Comparison of ENCODE assay signal across 12 cellular contexts in genomic region chr20:11235058-11235457, GRCh38.
DNase-seq lines count a peak whose midpoint lies in the region; ATAC-seq, FAIRE-seq and TF ChIP-seq lines count a peak whose summit lies in the region.
"Had no signal": no experiment of that assay in that cellular context is flagged by ENCODE, and none has a peak within 500 bp of the region (broad histone marks: within the 10 kb centered on the region; RNA-seq: fewer than 3 reads in every experiment).

No MANE protein-coding gene starts in this region.

- no peaks in the 10 kb centered on the region for H3K9me3 ChIP-seq in Panc1 (ENCODE audit: control insufficient read depth, insufficient read depth, low read depth, low read length)
- H3K9me3 ChIP-seq in fibroblast of lung (ENCODE audit: control insufficient read depth, insufficient read depth, low read depth, low read length) = no peaks in the 10 kb centered on the region
- H3K9me3 ChIP-seq in osteoblast (ENCODE audit: low read depth, low read length) = no peaks in the 10 kb centered on the region
- H3K9me3 ChIP-seq in suprapubic skin = no peaks in the 10 kb centered on the region
- H3K9me3 ChIP-seq: Caco-2 had no signal

- H3K4me2 ChIP-seq in fibroblast of lung (ENCODE audit: extremely low read depth, insufficient read depth, low read length) = no peak overlapping the region
- H3K4me2 ChIP-seq in osteoblast (ENCODE audit: insufficient read depth, low read length) = no peak overlapping the region

- no peaks in the 10 kb centered on the region for H3K27me3 Mint-ChIP-seq in activated CD4-positive, alpha-beta memory T cell treated with anti-CD3 and anti-CD28 coated beads, Interleukin-2, amount 10 ng/mL, durations not matched to agents 7 days and 5 days
- H3K27me3 Mint-ChIP-seq: type B pancreatic cell had no signal

- DNase-seq in GM04504 (ENCODE audit: low read depth) = peak; percentile 22
- no peak for DNase-seq in Panc1 (ENCODE audit: low read depth, low spot score)
- peak; percentile 28 to 92 for DNase-seq in fibroblast of lung (ENCODE audit: low read depth in 2 of 2)
- DNase-seq in osteoblast (ENCODE audit: insufficient read length, low spot score, missing footprints) = peak; percentile 82
- no peak for DNase-seq in activated CD4-positive, alpha-beta memory T cell treated with anti-CD3 and anti-CD28 coated beads, Interleukin-2, amount 10 ng/mL, durations not matched to agents 7 days and 5 days
- DNase-seq in NCI-H526 (lab: John Stamatoyannopoulos, UW) = no peak
- DNase-seq in suprapubic skin (ENCODE audit: low spot score in 2 of 2) = no peak
- no peak for DNase-seq in GM12892 (ENCODE audit: insufficient read length)
- DNase-seq: Caco-2, nucleus accumbens had no signal

- H3K4me3 ChIP-seq in Panc1 (ENCODE audit: low read depth in 2 of 2, low read length in 2 of 2) (no peak overlapping the region), fibroblast of lung (replicated peaks in 1 of 4; ENCODE audit: control extremely low read depth in 1 of 4, insufficient read depth in 1 of 4, low read depth in 3 of 4, low read length in 4 of 4) (no peak overlapping the region), osteoblast (ENCODE audit: insufficient read depth, low read length) (no peak overlapping the region), suprapubic skin (no peak overlapping the region)

- POLR2A ChIA-PET in Panc1 (lab: Charles Lee) = no interaction called here
- POLR2A ChIA-PET in activated CD4-positive, alpha-beta memory T cell treated with anti-CD3 and anti-CD28 coated beads, Interleukin-2, amount 10 ng/mL, durations not matched to agents 7 days and 5 days (lab: Charles Lee) = no interaction called here

- no peak for TF ChIP-seq EP300 in suprapubic skin (IDR thresholded peaks at IDR 0.05)

- FAIRE-seq in GM12892 (lab: Jason Lieb, UNC) = no peak

- no peaks in the 10 kb centered on the region for H3K4me1 Mint-ChIP-seq in activated CD4-positive, alpha-beta memory T cell treated with anti-CD3 and anti-CD28 coated beads, Interleukin-2, amount 10 ng/mL, durations not matched to agents 7 days and 5 days

- H3K4me1 ChIP-seq in Panc1 (ENCODE audit: control insufficient read depth, insufficient read depth, low read length) (peaks cover 4% of the 10 kb centered on the region), fibroblast of lung (ENCODE audit: control insufficient read depth, extremely low read depth, insufficient read depth, low read length) (peaks cover 2% of the 10 kb centered on the region), osteoblast (ENCODE audit: insufficient read depth, low read length) (peaks cover 14% of the 10 kb centered on the region), suprapubic skin (peaks cover under 1% of the 10 kb centered on the region)

- no peaks in the 10 kb centered on the region for H3K79me2 ChIP-seq in fibroblast of lung (ENCODE audit: control insufficient read depth, insufficient read depth, low read length)
- H3K79me2 ChIP-seq in osteoblast (ENCODE audit: insufficient read depth, low read length) = no peaks in the 10 kb centered on the region

- TF ChIP-seq CTCF in Panc1 (IDR thresholded peaks at IDR 0.05) (no peak), fibroblast of lung (conservative IDR thresholded peaks at IDR 0.05 in 1 of 2, IDR thresholded peaks at IDR 0.05 in 1 of 2; ENCODE audit: low read depth in 1 of 2, low read length in 2 of 2) (no peak), osteoblast (IDR thresholded peaks at IDR 0.05; ENCODE audit: extremely low read depth, low read depth, low read length) (no peak), suprapubic skin (IDR thresholded peaks at IDR 0.05) (no peak)

- in situ Hi-C loops in Panc1 (cut with HindIII; ENCODE audit: low pct_unique_long_range_greater_than_20kb, low sequenced_read_pairs) = no loop called here

- H3K4me3 Mint-ChIP-seq in activated CD4-positive, alpha-beta memory T cell treated with anti-CD3 and anti-CD28 coated beads, Interleukin-2, amount 10 ng/mL, durations not matched to agents 7 days and 5 days = no peak overlapping the region
- H3K4me3 Mint-ChIP-seq: dendritic cell treated with granulocyte-macrophage colony-stimulating factor and Interleukin-4, amounts not matched to agents 40 ng/mL and 50 ng/mL, for 4 days; type B pancreatic cell had no signal

- no peak overlapping the region for H3K9ac ChIP-seq in fibroblast of lung (ENCODE audit: insufficient read depth, low read length)

- no TSS peak for BruUV-seq in Panc1 (replicated peaks; lab: Mats Ljungman, UMichigan)

- H4K20me1 ChIP-seq in fibroblast of lung (ENCODE audit: control insufficient read depth, extremely low read depth, insufficient read depth, low read length) = no peaks in the 10 kb centered on the region
- H4K20me1 ChIP-seq in osteoblast (ENCODE audit: insufficient read depth, low read length) = no peaks in the 10 kb centered on the region

- WGBS in suprapubic skin = 74% methylated on average over 3 of the region's 3 CpGs

- H2AFZ ChIP-seq in fibroblast of lung (ENCODE audit: low read length) (no peak overlapping the region), osteoblast (ENCODE audit: low read length) (peak overlapping the region; percentile 85)

- no peaks in the 10 kb centered on the region for H3K36me3 ChIP-seq in Panc1 (ENCODE audit: control insufficient read depth, insufficient read depth, low read length)
- no peaks in the 10 kb centered on the region for H3K36me3 ChIP-seq in fibroblast of lung (ENCODE audit: control insufficient read depth, insufficient read depth, low read length)
- H3K36me3 ChIP-seq in osteoblast (ENCODE audit: insufficient read depth, low read length) = no peaks in the 10 kb centered on the region
- no peaks in the 10 kb centered on the region for H3K36me3 ChIP-seq in suprapubic skin

- CTCF ChIA-PET in Panc1 (lab: Charles Lee) = no interaction called here
- CTCF ChIA-PET in activated CD4-positive, alpha-beta memory T cell treated with anti-CD3 and anti-CD28 coated beads, Interleukin-2, amount 10 ng/mL, durations not matched to agents 7 days and 5 days (lab: Charles Lee) = interaction anchor here (0.6 kb wide), 1 partner anchor 697 kb away, joined by 3 read pairs; no protein-coding TSS in a partner anchor

- peak overlapping the region; percentile 54; the same call in 1 of the 2 replicates for H3K27ac ChIP-seq in Panc1 (ENCODE audit: low read length)
- H3K27ac ChIP-seq in fibroblast of lung (ENCODE audit: insufficient read depth, low read length) = no peak overlapping the region
- H3K27ac ChIP-seq in osteoblast (ENCODE audit: low read depth, low read length) = peak overlapping the region; percentile 58
- H3K27ac ChIP-seq in suprapubic skin = no peak overlapping the region

- TF ChIP-seq POLR2A in suprapubic skin (IDR thresholded peaks at IDR 0.05) (no peak), GM12892 (IDR thresholded peaks at IDR 0.05; ENCODE audit: low read depth, low read length) (no peak)

- no peaks in the 10 kb centered on the region for H3K27me3 ChIP-seq in Panc1 (ENCODE audit: control insufficient read depth, insufficient read depth, low read length)
- no peaks in the 10 kb centered on the region for H3K27me3 ChIP-seq in fibroblast of lung (ENCODE audit: control insufficient read depth, insufficient read depth, low read length)
- no peaks in the 10 kb centered on the region for H3K27me3 ChIP-seq in osteoblast (ENCODE audit: insufficient read depth, low read length)
- no peaks in the 10 kb centered on the region for H3K27me3 ChIP-seq in suprapubic skin

- no peaks in the 10 kb centered on the region for H3K36me3 Mint-ChIP-seq in activated CD4-positive, alpha-beta memory T cell treated with anti-CD3 and anti-CD28 coated beads, Interleukin-2, amount 10 ng/mL, durations not matched to agents 7 days and 5 days (ENCODE audit: low read depth)
- H3K36me3 Mint-ChIP-seq: type B pancreatic cell had no signal

- intact Hi-C loops in Panc1 (cut with micrococcal nuclease; ENCODE audit: unreplicated experiment) = no loop called here

- peak; percentile 38; the same call in 1 of the 2 replicates for ATAC-seq in Panc1

- H3K27ac Mint-ChIP-seq in activated CD4-positive, alpha-beta memory T cell treated with anti-CD3 and anti-CD28 coated beads, Interleukin-2, amount 10 ng/mL, durations not matched to agents 7 days and 5 days = no peak overlapping the region
- H3K27ac Mint-ChIP-seq: dendritic cell treated with granulocyte-macrophage colony-stimulating factor and Interleukin-4, amounts not matched to agents 40 ng/mL and 50 ng/mL, for 4 days; type B pancreatic cell had no signal

- H3K9me3 Mint-ChIP-seq in activated CD4-positive, alpha-beta memory T cell treated with anti-CD3 and anti-CD28 coated beads, Interleukin-2, amount 10 ng/mL, durations not matched to agents 7 days and 5 days = no peaks in the 10 kb centered on the region
- H3K9me3 Mint-ChIP-seq: type B pancreatic cell had no signal

Comparison
In these comparisons a context has a peak if more than half of its experiments do, and no peak if none do; other contexts are left out.
1. DNase-seq: peak in GM04504 (single experiment), fibroblast of lung (2 of 2) and osteoblast (single experiment); none in Panc1 (single experiment), activated CD4-positive, alpha-beta memory T cell treated with anti-CD3 and anti-CD28 coated beads, Interleukin-2, amount 10 ng/mL, durations not matched to agents 7 days and 5 days (single experiment), NCI-H526 (0 of 2), suprapubic skin (0 of 2) and GM12892 (single experiment).
2. H3K27ac ChIP-seq: peak in Panc1 (single experiment) and osteoblast (single experiment); none in fibroblast of lung (single experiment) and suprapubic skin (single experiment).